ENCODE assay signal across 2 cellular contexts in the genomic region with DNA sequence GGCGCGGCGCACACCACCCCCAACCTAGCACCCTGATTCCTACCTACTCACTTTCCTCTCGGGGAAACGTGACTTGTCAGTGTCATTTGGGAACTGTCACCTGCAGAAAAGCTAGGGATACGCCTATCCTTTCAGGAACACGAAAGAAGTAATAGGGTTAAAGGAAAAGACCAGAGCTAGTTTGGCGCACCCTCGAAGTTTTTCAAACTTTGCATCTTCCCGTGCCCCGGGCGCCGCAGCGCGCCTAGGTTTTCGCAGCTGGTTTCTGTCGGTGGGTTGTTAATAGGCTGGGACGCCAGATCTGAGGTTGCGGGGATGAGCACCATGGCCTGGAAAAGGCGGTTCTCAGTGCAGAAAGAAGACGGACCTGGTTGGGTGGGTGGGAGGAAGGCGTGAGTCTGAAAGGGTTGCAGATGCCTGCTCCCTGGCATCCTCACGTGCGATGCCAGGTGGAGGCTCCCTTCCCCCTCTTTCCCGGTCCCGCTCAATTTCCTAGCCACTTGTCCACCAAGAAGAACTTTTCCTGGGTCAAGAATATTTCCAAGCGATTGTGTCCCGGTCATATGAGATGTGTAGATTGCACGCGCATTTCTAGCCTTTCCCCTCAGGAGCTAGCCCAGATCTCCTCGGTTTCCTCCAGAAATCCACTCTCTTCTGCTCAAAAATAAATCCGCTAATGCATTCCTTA.
TF ChIP-seq lines count a peak whose summit lies in the region.

No MANE protein-coding gene starts in this region.

TF ChIP-seq in liver, 16 proteins besides CTCF, POLR2A, EP300 and RAD21 (continued from another document):
- TF ChIP-seq ZBTB33 (IDR thresholded peaks at IDR 0.05) (no peak), HNF4G (IDR thresholded peaks at IDR 0.05) (no peak), TAF1 (conservative IDR thresholded peaks at IDR 0.05) (no peak), EGR1 (IDR thresholded peaks at IDR 0.05; ENCODE audit: low read depth in 2 of 2) (no peak), FOXA1 (IDR thresholded peaks at IDR 0.05) (no peak), HNF4A (conservative IDR thresholded peaks at IDR 0.05) (no peak), FOXA2 (IDR thresholded peaks at IDR 0.05) (no peak), JUND (IDR thresholded peaks at IDR 0.05) (no peak), GABPA (IDR thresholded peaks at IDR 0.05 in 1 of 2, conservative IDR thresholded peaks at IDR 0.05 in 1 of 2) (no peak), REST (IDR thresholded peaks at IDR 0.05) (no peak), MAX (IDR thresholded peaks at IDR 0.05) (no peak)
- TF ChIP-seq, protein P1, sequence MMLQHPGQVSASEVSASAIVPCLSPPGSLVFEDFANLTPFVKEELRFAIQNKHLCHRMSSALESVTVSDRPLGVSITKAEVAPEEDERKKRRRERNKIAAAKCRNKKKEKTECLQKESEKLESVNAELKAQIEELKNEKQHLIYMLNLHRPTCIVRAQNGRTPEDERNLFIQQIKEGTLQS (IDR thresholded peaks at IDR 0.05) = no peak

TF ChIP-seq in HepG2, 621 proteins besides CTCF, POLR2A, EP300 and RAD21 (continued from another document):
- TF ChIP-seq HNF1B (CRISPR knock-in tag; IDR thresholded peaks at IDR 0.05) (no peak), SIN3B (IDR thresholded peaks at IDR 0.05; ENCODE audit: low read length) (no peak), ZNF441 (CRISPR knock-in tag; IDR thresholded peaks at IDR 0.05; ENCODE audit: borderline replicate concordance) (no peak), ZBTB8A (CRISPR knock-in tag; IDR thresholded peaks at IDR 0.05; ENCODE audit: borderline replicate concordance, low read depth) (no peak)
